In genomic region chr4:1973218-1973617, GRCh38 we compare ENCODE assay signal across 23 cellular contexts. TPM values are rescaled to one million over a fixed set of nuclear protein-coding genes. Genes with fewer than 3 reads are reported as not detected.
DNase-seq lines count a peak whose midpoint lies in the region; ATAC-seq and TF ChIP-seq lines count a peak whose summit lies in the region.
"Had no signal": no experiment of that assay in that cellular context is flagged by ENCODE, and none has a peak within 500 bp of the region (broad histone marks: within the 10 kb centered on the region; RNA-seq: fewer than 3 reads in every experiment).

No MANE protein-coding gene starts in this region.

- peak overlapping the region; percentile 4; the same call in 1 of the 2 replicates for H3K27ac ChIP-seq in RWPE1
- H3K27ac ChIP-seq in SK-N-MC, result peak overlapping the region; percentile 39; the same call in 1 of the 2 replicates
- H3K27ac ChIP-seq in neuronal stem cell (replicated peaks; ENCODE audit: low read length), result no peak overlapping the region
- H3K27ac ChIP-seq in spleen, result no peak overlapping the region

- no peak overlapping the region for H3K4me3 ChIP-seq in SK-N-MC
- no peak overlapping the region for H3K4me3 ChIP-seq in neuronal stem cell (ENCODE audit: low read length in 2 of 2)
- H3K4me3 ChIP-seq in spleen, result no peak overlapping the region
- H3K4me3 ChIP-seq: K562 had no signal

- no peak for DNase-seq in RWPE1 (ENCODE audit: low spot score)
- no peak for DNase-seq in SK-N-MC (ENCODE audit: low read depth, low spot score)
- no peak for DNase-seq in neuronal stem cell (ENCODE audit: low spot score)
- peak; percentile 36 for DNase-seq in spleen
- DNase-seq in glomerular visceral epithelial cell (ENCODE audit: extremely low spot score), result no peak
- no peak for DNase-seq in DMS114 treated with DMSO at 0.1 percent for 48 hours (lab: John Stamatoyannopoulos, UW; ENCODE audit: unreplicated experiment)
- DNase-seq: C1 segment of cervical spinal cord, DMS 273 treated with DMSO at 0.1 percent for 48 hours, DMS79 treated with DMSO at 0.1 percent for 48 hours, GF-D8, Kasumi-1, NCI-H1092 treated with DMSO at 0.1 percent for 48 hours, NCI-H1436, NCI-H187, NCI-H2081 treated with DMSO at 0.1 percent for 48 hours, NCI-H2171, NCI-H226, NCI-H510A, NCI-H69, RPMI8226, SHP77 treated with DMSO at 0.1 percent for 48 hours had no signal

- H3K23ac ChIP-seq in neuronal stem cell (ENCODE audit: low read depth, low read length, poor library complexity), result peak overlapping the region; percentile 57

- H2AK5ac ChIP-seq in neuronal stem cell (ENCODE audit: low read depth, low read length), result no peak overlapping the region

- H2BK12ac ChIP-seq in neuronal stem cell (ENCODE audit: low read length), result no peak overlapping the region

- peaks cover 6% of the 10 kb centered on the region for H3K79me1 ChIP-seq in neuronal stem cell (ENCODE audit: low read depth, low read length)

- no peak overlapping the region for H3K4ac ChIP-seq in neuronal stem cell (ENCODE audit: low read length)

- no peak overlapping the region for H2BK120ac ChIP-seq in neuronal stem cell (ENCODE audit: low read depth, low read length)

- no peak for ATAC-seq in HG03571 (IDR thresholded peaks at IDR 0.05; ENCODE audit: unreplicated experiment)
- ATAC-seq: K562 had no signal

- H4K91ac ChIP-seq in neuronal stem cell (ENCODE audit: low read depth, low read length, poor library complexity), result no peak overlapping the region

- intact Hi-C loops in spleen (cut with DNase I; ENCODE audit: low total_unique reads), result no loop called here

- H3K4me1 ChIP-seq in neuronal stem cell (ENCODE audit: control insufficient read depth in 2 of 2, insufficient read depth in 1 of 2, low read depth in 1 of 2, low read length in 2 of 2), result no peaks in the 10 kb centered on the region
- no peaks in the 10 kb centered on the region for H3K4me1 ChIP-seq in spleen

- no peaks in the 10 kb centered on the region for H3K9me3 ChIP-seq in SK-N-MC (ENCODE audit: low read depth, low read length)
- no peaks in the 10 kb centered on the region for H3K9me3 ChIP-seq in neuronal stem cell (replicated peaks in 1 of 2; ENCODE audit: control insufficient read depth in 2 of 2, insufficient read depth in 1 of 2, low read depth in 1 of 2, low read length in 2 of 2)
- H3K9me3 ChIP-seq in spleen, result no peaks in the 10 kb centered on the region

- H2AFZ ChIP-seq in neuronal stem cell (ENCODE audit: low read length), result no peak overlapping the region

- POLR2A ChIA-PET in RWPE1 (lab: Yijun Ruan, JAX; ENCODE audit: low non-redundant PET), result no interaction called here

- no peak overlapping the region for H4K8ac ChIP-seq in neuronal stem cell (ENCODE audit: low read depth, low read length)

- H3K36me3 ChIP-seq in SK-N-MC (ENCODE audit: insufficient read depth, low read length) (peaks cover 85% of the 10 kb centered on the region), neuronal stem cell (replicated peaks in 1 of 2; ENCODE audit: control insufficient read depth in 2 of 2, insufficient read depth in 2 of 2, low read length in 2 of 2) (peaks cover 65 to 100% of the 10 kb centered on the region in 2 donors), spleen (peaks cover 0 to 100% (median 53%) of the 10 kb centered on the region in 6 donors)

- H2BK5ac ChIP-seq in neuronal stem cell (ENCODE audit: low read length), result no peak overlapping the region

- H3K14ac ChIP-seq in neuronal stem cell (ENCODE audit: low read length), result no peak overlapping the region

- H3K4me2 ChIP-seq in neuronal stem cell (ENCODE audit: insufficient read depth, low read length, poor library complexity, severe bottlenecking), result no peak overlapping the region

- CTCF ChIA-PET in RWPE1 (lab: Yijun Ruan, JAX), result no interaction called here

- no CpG with 5 or more reads among the region's 12 CpGs for WGBS in neuronal stem cell (ENCODE audit: extremely low coverage in 2 of 2, insufficient read length in 2 of 2, insufficient replicate concordance in 1 of 2), 2 donors
- WGBS in spleen, 5 donors, result 86 to 97% (median 92%) methylated on average over 10 to 12 of the region's 12 CpGs

- H2BK15ac ChIP-seq in neuronal stem cell (ENCODE audit: low read length), result no peak overlapping the region

- TF ChIP-seq CTCF in RWPE1 (conservative IDR thresholded peaks at IDR 0.05; ENCODE audit: low read depth) (no peak), spleen (IDR thresholded peaks at IDR 0.05 in 8 of 11, conservative IDR thresholded peaks at IDR 0.05 in 3 of 11) (no peak)

- no peaks in the 10 kb centered on the region for H3K27me3 ChIP-seq in neuronal stem cell (ENCODE audit: control insufficient read depth in 3 of 3, insufficient read depth in 3 of 3, low read depth in 1 of 3, low read length in 3 of 3)
- no peaks in the 10 kb centered on the region for H3K27me3 ChIP-seq in spleen (replicated peaks in 1 of 7)

- no peak overlapping the region for H3K9ac ChIP-seq in SK-N-MC (ENCODE audit: insufficient read length)
- no peak overlapping the region for H3K9ac ChIP-seq in neuronal stem cell (ENCODE audit: low read depth, low read length, poor library complexity)

- no peak overlapping the region for H3K18ac ChIP-seq in neuronal stem cell (ENCODE audit: low read length)

- no peak for TF ChIP-seq POLR2A in spleen (IDR thresholded peaks at IDR 0.05)

RNA-seq across cellular contexts. Expression of gene NELFA, which starts 35.6 kb away (rescaled TPM):
- polyA plus RNA-seq in neuronal stem cell (2013, experiment 1 of 2), result 42.9 TPM
- 44.3 TPM for polyA plus RNA-seq in neuronal stem cell (2013, experiment 2 of 2)
- total RNA-seq in spleen, result 10 to 100 TPM; 20.2 to 36.6 (median 31.5) TPM
- 10 to 100 TPM; 19.9 to 29.6 (median 20.1) TPM for polyA plus RNA-seq in spleen

Comparison
In these comparisons a context has a peak if more than half of its experiments do, and no peak if none do; other contexts are left out.
1. H3K27ac ChIP-seq: peak in RWPE1 (single experiment) and SK-N-MC (single experiment); none in neuronal stem cell (single experiment) and spleen (0 of 8).